15 cellular contexts compared by ENCODE assay signal in genomic region chr2:24404582-24404981, GRCh38. TPM values are rescaled to one million over a fixed set of nuclear protein-coding genes. Genes with fewer than 3 reads are reported as not detected.
DNase-seq lines count a peak whose midpoint lies in the region; ATAC-seq and TF ChIP-seq lines count a peak whose summit lies in the region.
"Had no signal": no experiment of that assay in that cellular context is flagged by ENCODE, and none has a peak within 500 bp of the region (broad histone marks: within the 10 kb centered on the region; RNA-seq: fewer than 3 reads in every experiment).

No MANE protein-coding gene starts in this region.

- no peaks in the 10 kb centered on the region; the same call in 1 of the 2 replicates for H3K4me1 ChIP-seq in IMR-90 (ENCODE audit: control insufficient read depth, insufficient read depth, low read length)
- H3K4me1 ChIP-seq in mammary epithelial cell (ENCODE audit: insufficient read depth, low read length) = peaks cover 12% of the 10 kb centered on the region
- H3K4me1 ChIP-seq in neural progenitor cell = peaks cover 7% of the 10 kb centered on the region

- no peaks in the 10 kb centered on the region for H3F3A ChIP-seq in neural progenitor cell (ENCODE audit: low read depth)

- no peak overlapping the region for H2AK5ac ChIP-seq in IMR-90 (ENCODE audit: low read depth, low read length)

- peaks cover 2% of the 10 kb centered on the region for H3K27me3 Mint-ChIP-seq in neural progenitor cell (ENCODE audit: insufficient read depth, low read depth)

- no peaks in the 10 kb centered on the region for H3K9me1 ChIP-seq in IMR-90 (ENCODE audit: insufficient read depth, low read length)

- no peak overlapping the region for H2BK15ac ChIP-seq in IMR-90 (ENCODE audit: low read depth, low read length)

- POLR2A ChIA-PET in IMR-90 (lab: Charles Lee; ENCODE audit: unreplicated experiment) = no interaction called here

- peaks cover 3% of the 10 kb centered on the region; the same call in 1 of the 2 replicates for H3K9me3 ChIP-seq in IMR-90 (ENCODE audit: control insufficient read depth, insufficient read depth, low read length)
- H3K9me3 ChIP-seq in mammary epithelial cell (replicated peaks; ENCODE audit: insufficient read depth, low read length) = no peaks in the 10 kb centered on the region
- H3K9me3 ChIP-seq in neural progenitor cell (ENCODE audit: low read depth) = no peaks in the 10 kb centered on the region
- H3K9me3 ChIP-seq: thyroid gland had no signal

- H4K5ac ChIP-seq in IMR-90 (ENCODE audit: low read depth, low read length) = no peak overlapping the region

- no peak overlapping the region for H4K91ac ChIP-seq in IMR-90 (ENCODE audit: insufficient read depth, low read depth, low read length)

- no peak overlapping the region for H3K27ac ChIP-seq in IMR-90 (ENCODE audit: insufficient read depth, low read length)
- no peak overlapping the region for H3K27ac ChIP-seq in mammary epithelial cell (ENCODE audit: insufficient read depth, low read depth, low read length)
- no peak overlapping the region for H3K27ac ChIP-seq in neural progenitor cell
- H3K27ac ChIP-seq: thyroid gland had no signal

- no peaks in the 10 kb centered on the region for H3K79me1 ChIP-seq in IMR-90 (ENCODE audit: low read depth in 1 of 2, low read length in 2 of 2)

- BruUV-seq in IMR-90 (replicated peaks; lab: Mats Ljungman, UMichigan) (no TSS peak), mammary epithelial cell (replicated peaks; lab: Mats Ljungman, UMichigan) (no TSS peak)

- peak; percentile 38; the same call in 1 of the 2 replicates for ATAC-seq in IMR-90 (ENCODE audit: low read depth)
- ATAC-seq in GM18873 (IDR thresholded peaks at IDR 0.05; ENCODE audit: low FRiP score, unreplicated experiment) = no peak

- H3K9ac ChIP-seq in IMR-90 (ENCODE audit: low read depth, low read length) = no peak overlapping the region
- H3K9ac ChIP-seq in mammary epithelial cell (ENCODE audit: insufficient read depth, low read length) = no peak overlapping the region
- H3K9ac ChIP-seq in neural progenitor cell = no peak overlapping the region

- H3K4me3 Mint-ChIP-seq in neural progenitor cell = no peak overlapping the region

- H3K14ac ChIP-seq in IMR-90 (replicated peaks; ENCODE audit: low read depth, low read length) = no peak overlapping the region

- H3K36me3 ChIP-seq in IMR-90 (ENCODE audit: control insufficient read depth, insufficient read depth, low read length) (no peaks in the 10 kb centered on the region), mammary epithelial cell (ENCODE audit: insufficient read depth, low read length) (no peaks in the 10 kb centered on the region), neural progenitor cell (no peaks in the 10 kb centered on the region)
- H3K36me3 ChIP-seq: thyroid gland had no signal

- intact Hi-C loops in IMR-90 (cut with micrococcal nuclease) (no loop called here), mammary epithelial cell (cut with micrococcal nuclease) (no loop called here), posterior cingulate gyrus (cut with DNase I) (no loop called here)

- no peak overlapping the region for H3K18ac ChIP-seq in IMR-90 (ENCODE audit: low read depth, low read length)

- H3K79me2 ChIP-seq in mammary epithelial cell (ENCODE audit: insufficient read depth, low read length) (no peaks in the 10 kb centered on the region), neural progenitor cell (ENCODE audit: low read depth) (no peaks in the 10 kb centered on the region)

- TF ChIP-seq CTCF in IMR-90 (conservative IDR thresholded peaks at IDR 0.05; ENCODE audit: low read depth, low read length) = no peak
- TF ChIP-seq CTCF in mammary epithelial cell (conservative IDR thresholded peaks at IDR 0.05 in 1 of 2, IDR thresholded peaks at IDR 0.05 in 1 of 2; ENCODE audit: extremely low read depth in 1 of 2, insufficient read depth in 1 of 2, low read depth in 1 of 2, low read length in 2 of 2) = no peak
- no peak for TF ChIP-seq CTCF in neural progenitor cell (IDR thresholded peaks at IDR 0.05)

- H4K20me1 ChIP-seq in IMR-90 (ENCODE audit: insufficient read depth, low read length) = no peaks in the 10 kb centered on the region
- no peaks in the 10 kb centered on the region for H4K20me1 ChIP-seq in mammary epithelial cell (ENCODE audit: insufficient read depth, low read length)
- H4K20me1 ChIP-seq in neural progenitor cell (ENCODE audit: low read depth) = no peaks in the 10 kb centered on the region

- dilution Hi-C loops in IMR-90 (cut with HindIII; ENCODE audit: low sequenced_read_pairs, unreplicated experiment) = no loop called here
- dilution Hi-C loops in mammary epithelial cell (cut with HindIII; ENCODE audit: low sequenced_read_pairs) = no loop called here

- peaks cover 27% of the 10 kb centered on the region for H3K4me1 Mint-ChIP-seq in neural progenitor cell

- TF ChIP-seq POLR2A in IMR-90 (IDR thresholded peaks at IDR 0.05; ENCODE audit: low read depth, low read length) = no peak

- DNase-seq in AG08396 (ENCODE audit: low spot score) (peak; percentile 39), IMR-90 (peak; percentile 51), mammary epithelial cell (peak; percentile 62), neural progenitor cell (ENCODE audit: low spot score) (no peak), NCI-H1930 (lab: John Stamatoyannopoulos, UW) (no peak), posterior cingulate gyrus (no peak), ACHN (no peak)
- DNase-seq: AML-193, dermis blood vessel endothelial cell, DMS53, mesendoderm, NCI-H524 treated with DMSO at 0.1 percent for 48 hours, T1000, thyroid gland had no signal

- no peak overlapping the region for H3K56ac ChIP-seq in IMR-90 (ENCODE audit: extremely low read depth, insufficient read depth, low read length)

- no peaks in the 10 kb centered on the region for H3K36me3 Mint-ChIP-seq in neural progenitor cell

- H3K27ac Mint-ChIP-seq in neural progenitor cell = peak overlapping the region; percentile 11

- in situ Hi-C loops in IMR-90 (cut with MboI; ENCODE audit: low sequenced_read_pairs) (loop anchor here (25.0 kb wide), 1 partner anchor 733 kb away; no protein-coding TSS in a partner anchor), mammary epithelial cell (cut with MboI; ENCODE audit: low sequenced_read_pairs in 2 of 2) (loop anchor here in 1 of 2 donors (25.0 kb wide), 1 partner anchor 733 kb away; no protein-coding TSS in a partner anchor), ACHN (cut with HindIII; ENCODE audit: low pct_ligation_motif_present, low pct_unique_long_range_greater_than_20kb, low sequenced_read_pairs) (loop anchor here (25.0 kb wide), 1 partner anchor 408 kb away; no protein-coding TSS in a partner anchor)

- no peak overlapping the region for H2BK120ac ChIP-seq in IMR-90 (ENCODE audit: low read depth, low read length)

- no peak overlapping the region for H3K23ac ChIP-seq in IMR-90 (ENCODE audit: low read depth, low read length)

- no CpG with 5 or more reads among the region's 7 CpGs for WGBS in IMR-90 (ENCODE audit: extremely low coverage in 2 of 2, insufficient read length in 1 of 2), 2 experiments
- 8% methylated on average over 7 of the region's 7 CpGs for WGBS in mammary epithelial cell (ENCODE audit: low coverage, missing lambda C conversion rate)

- H2AK9ac ChIP-seq in IMR-90 (replicated peaks; ENCODE audit: low read depth, low read length, poor library complexity) = no peak overlapping the region

- H2BK20ac ChIP-seq in IMR-90 (ENCODE audit: low read depth, low read length) = no peak overlapping the region

- no peak overlapping the region for H3K4ac ChIP-seq in IMR-90 (ENCODE audit: low read depth, low read length)

- TF ChIP-seq RAD21 in IMR-90 (IDR thresholded peaks at IDR 0.05; ENCODE audit: low read length) = no peak

- no peak overlapping the region for H4K8ac ChIP-seq in IMR-90 (ENCODE audit: low read depth in 2 of 2, low read length in 2 of 2)

- CTCF ChIA-PET in IMR-90 (lab: Yijun Ruan, JAX) (no interaction called here), mammary epithelial cell (lab: Charles Lee; ENCODE audit: low non-redundant PET) (no interaction called here)

- H3K4me2 ChIP-seq in IMR-90 (ENCODE audit: low read depth, low read length) (peak overlapping the region; percentile 39; the same call in 1 of the 2 replicates), mammary epithelial cell (ENCODE audit: insufficient read depth, low read depth, low read length) (peak overlapping the region; percentile 35), neural progenitor cell (no peak overlapping the region)

- no peak overlapping the region for H3K4me3 ChIP-seq in IMR-90 (ENCODE audit: insufficient read depth, low read depth, low read length)
- H3K4me3 ChIP-seq in mammary epithelial cell (replicated peaks in 1 of 3; ENCODE audit: insufficient read depth in 1 of 3, low read depth in 2 of 3, low read length in 3 of 3) = no peak overlapping the region
- no peak overlapping the region for H3K4me3 ChIP-seq in neural progenitor cell
- H3K4me3 ChIP-seq: thyroid gland had no signal

- H3K27me3 ChIP-seq in IMR-90 (ENCODE audit: control insufficient read depth, insufficient read depth, low read length) (peaks cover 11% of the 10 kb centered on the region), mammary epithelial cell (ENCODE audit: insufficient read depth, low read length) (no peaks in the 10 kb centered on the region), neural progenitor cell (no peaks in the 10 kb centered on the region)
- H3K27me3 ChIP-seq: thyroid gland had no signal

- H3K9me3 Mint-ChIP-seq in neural progenitor cell = no peaks in the 10 kb centered on the region

- no peak overlapping the region for H2BK5ac ChIP-seq in IMR-90 (ENCODE audit: low read depth, low read length, poor library complexity, severe bottlenecking)

- H2AFZ ChIP-seq in IMR-90 (replicated peaks; ENCODE audit: low read length, poor library complexity) (peak overlapping the region; percentile 54), mammary epithelial cell (ENCODE audit: low read depth, low read length) (peak overlapping the region; percentile 57), neural progenitor cell (replicated peaks) (no peak overlapping the region)

TF ChIP-seq in IMR-90, 13 proteins besides CTCF, POLR2A, EP300 and RAD21 (continues in another document):
- no peak for TF ChIP-seq BHLHE40 (IDR thresholded peaks at IDR 0.05; ENCODE audit: low read depth, low read length)
- no peak for TF ChIP-seq CEBPB (IDR thresholded peaks at IDR 0.05; ENCODE audit: low read depth, low read length)
- no peak for TF ChIP-seq MAFK (IDR thresholded peaks at IDR 0.05; ENCODE audit: low read depth, low read length)
- TF ChIP-seq MAZ (IDR thresholded peaks at IDR 0.05; ENCODE audit: borderline replicate concordance, low read depth, low read length) = no peak
- no peak for TF ChIP-seq FOS (IDR thresholded peaks at IDR 0.05; ENCODE audit: low read depth, low read length)
- TF ChIP-seq MXI1 (IDR thresholded peaks at IDR 0.05; ENCODE audit: borderline replicate concordance, low read depth, low read length) = no peak

RNA-seq across cellular contexts. Expression of gene ITSN2, which starts 44.2 kb away (rescaled TPM):
- total RNA-seq in IMR-90 (2012; rRNA removed) (17.2 and 23.3 TPM in 2 replicates), mammary epithelial cell (10 to 100 TPM; 27.8 to 34.2 TPM), neural progenitor cell (ENCODE audit: low replicate concordance) (9.0 and 10.4 TPM in 2 replicates)
- polyA plus RNA-seq in IMR-90 (2012; rRNA removed) (8.4 and 10.7 TPM in 2 replicates), mammary epithelial cell (14.1 TPM)
- 3.6 and 3.9 TPM in 2 replicates for polyA plus RNA-seq in IMR-90 (2012; cell fraction: cytosol; rRNA removed)
- 15.6 and 47.7 TPM in 2 replicates for polyA plus RNA-seq in IMR-90 (2012; cell fraction: nucleus; rRNA removed; ENCODE audit: low replicate concordance)
- polyA minus RNA-seq in mammary epithelial cell = 12.8 TPM

Comparison
In these comparisons a context has a peak if more than half of its experiments do, and no peak if none do; other contexts are left out.
1. DNase-seq: peak in AG08396 (single experiment), IMR-90 (single experiment) and mammary epithelial cell (single experiment); none in neural progenitor cell (single experiment), NCI-H1930 (0 of 2), posterior cingulate gyrus (0 of 10) and ACHN (single experiment).